Comparison of ENCODE assay signal across 1 cellular context in the genomic region with DNA sequence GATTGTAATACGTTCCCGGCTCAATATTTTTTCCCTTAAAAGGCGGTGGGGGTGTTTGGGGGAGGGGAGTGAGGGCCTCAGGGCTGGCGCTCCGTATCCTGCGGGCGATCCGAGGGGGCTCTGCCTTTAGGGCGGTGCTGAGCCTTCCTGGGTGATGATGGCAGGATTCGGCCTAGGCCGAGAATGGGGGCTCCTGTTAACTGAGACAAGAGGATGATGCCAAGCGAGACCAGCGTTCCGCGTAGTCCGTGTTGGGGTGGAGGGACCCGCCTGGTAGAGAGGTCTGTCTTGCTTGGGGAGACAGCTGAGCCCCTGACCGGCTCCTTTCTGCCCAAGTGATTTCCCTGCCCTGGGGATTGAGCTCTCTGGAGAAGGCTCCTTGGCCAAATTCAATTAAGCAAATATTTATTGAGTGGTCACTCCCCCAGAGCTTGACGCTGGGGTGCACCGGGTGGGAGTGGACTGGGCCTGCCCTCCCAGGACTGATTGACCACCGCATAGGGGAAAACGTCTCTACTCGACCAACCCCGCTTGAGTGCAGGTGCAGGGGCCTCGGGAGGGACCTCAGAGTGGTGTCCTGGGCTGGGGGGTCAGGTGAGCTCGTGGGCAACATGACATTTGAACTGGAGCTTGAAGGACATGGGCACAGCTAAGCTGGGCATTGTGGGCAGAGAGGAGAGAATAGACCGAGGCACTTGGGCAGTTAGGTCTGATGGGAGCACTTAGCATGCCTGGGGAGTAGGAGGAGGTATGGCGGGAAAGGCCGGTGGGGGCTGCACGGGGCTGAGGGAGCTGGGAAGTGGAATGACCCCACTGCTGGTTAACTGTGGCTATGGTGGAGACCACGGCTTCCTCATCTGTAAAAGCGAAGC.
A peak's percentile ranks its signal among the peaks of the same experiment; 100 is the strongest.
TF ChIP-seq lines count a peak whose summit lies in the region.

No MANE protein-coding gene starts in this region.

TF ChIP-seq in K562, 482 proteins besides CTCF, POLR2A, EP300 and RAD21 (continued from another document and continues in another):
- TF ChIP-seq, protein P1, sequence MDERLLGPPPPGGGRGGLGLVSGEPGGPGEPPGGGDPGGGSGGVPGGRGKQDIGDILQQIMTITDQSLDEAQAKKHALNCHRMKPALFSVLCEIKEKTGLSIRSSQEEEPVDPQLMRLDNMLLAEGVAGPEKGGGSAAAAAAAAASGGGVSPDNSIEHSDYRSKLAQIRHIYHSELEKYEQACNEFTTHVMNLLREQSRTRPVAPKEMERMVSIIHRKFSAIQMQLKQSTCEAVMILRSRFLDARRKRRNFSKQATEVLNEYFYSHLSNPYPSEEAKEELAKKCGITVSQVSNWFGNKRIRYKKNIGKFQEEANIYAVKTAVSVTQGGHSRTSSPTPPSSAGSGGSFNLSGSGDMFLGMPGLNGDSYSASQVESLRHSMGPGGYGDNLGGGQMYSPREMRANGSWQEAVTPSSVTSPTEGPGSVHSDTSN (CRISPR knock-in tag; IDR thresholded peaks at IDR 0.05; ENCODE audit: low read depth): 0 out of 2 replicates have a peak, but pooled peaks have one; percentile 4
- TF ChIP-seq, protein P1 (tag; conservative IDR thresholded peaks at IDR 0.05; ENCODE audit: low read depth): no peak
- TF ChIP-seq JUNB (CRISPR knock-in tag; conservative IDR thresholded peaks at IDR 0.05) (no peak), STAG1 (CRISPR knock-in tag; IDR thresholded peaks at IDR 0.05; ENCODE audit: borderline replicate concordance) (no peak), MYNN (IDR thresholded peaks at IDR 0.05) (no peak), MYNN (CRISPR knock-in tag; IDR thresholded peaks at IDR 0.05) (no peak), NR1H2 (CRISPR knock-in tag; IDR thresholded peaks at IDR 0.05) (no peak), HSF4 (CRISPR knock-in tag; IDR thresholded peaks at IDR 0.05; ENCODE audit: borderline replicate concordance) (no peak), SMAD2 (IDR thresholded peaks at IDR 0.05; ENCODE audit: low read depth, low read length) (no peak; the same call in 1 of the 2 replicates), ZNF551 (CRISPR knock-in tag; IDR thresholded peaks at IDR 0.05) (no peak), SIX5 (IDR thresholded peaks at IDR 0.05; ENCODE audit: borderline replicate concordance in 1 of 2, insufficient read depth in 1 of 2, low read depth in 1 of 2, low read length in 2 of 2) (peak in 1 of 2 experiments; percentile 38; a peak in 1 of 4 replicates), ZNF354B (CRISPR knock-in tag; IDR thresholded peaks at IDR 0.05) (no peak), ZNF444 (CRISPR knock-in tag; IDR thresholded peaks at IDR 0.05) (no peak), HDAC8 (tag; IDR thresholded peaks at IDR 0.05) (no peak), GABPB2 (CRISPR knock-in tag; conservative IDR thresholded peaks at IDR 0.05) (no peak)
- TF ChIP-seq, protein P2, sequence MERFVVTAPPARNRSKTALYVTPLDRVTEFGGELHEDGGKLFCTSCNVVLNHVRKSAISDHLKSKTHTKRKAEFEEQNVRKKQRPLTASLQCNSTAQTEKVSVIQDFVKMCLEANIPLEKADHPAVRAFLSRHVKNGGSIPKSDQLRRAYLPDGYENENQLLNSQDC (CRISPR knock-in tag; IDR thresholded peaks at IDR 0.05): no peak
- TF ChIP-seq, protein P3, sequence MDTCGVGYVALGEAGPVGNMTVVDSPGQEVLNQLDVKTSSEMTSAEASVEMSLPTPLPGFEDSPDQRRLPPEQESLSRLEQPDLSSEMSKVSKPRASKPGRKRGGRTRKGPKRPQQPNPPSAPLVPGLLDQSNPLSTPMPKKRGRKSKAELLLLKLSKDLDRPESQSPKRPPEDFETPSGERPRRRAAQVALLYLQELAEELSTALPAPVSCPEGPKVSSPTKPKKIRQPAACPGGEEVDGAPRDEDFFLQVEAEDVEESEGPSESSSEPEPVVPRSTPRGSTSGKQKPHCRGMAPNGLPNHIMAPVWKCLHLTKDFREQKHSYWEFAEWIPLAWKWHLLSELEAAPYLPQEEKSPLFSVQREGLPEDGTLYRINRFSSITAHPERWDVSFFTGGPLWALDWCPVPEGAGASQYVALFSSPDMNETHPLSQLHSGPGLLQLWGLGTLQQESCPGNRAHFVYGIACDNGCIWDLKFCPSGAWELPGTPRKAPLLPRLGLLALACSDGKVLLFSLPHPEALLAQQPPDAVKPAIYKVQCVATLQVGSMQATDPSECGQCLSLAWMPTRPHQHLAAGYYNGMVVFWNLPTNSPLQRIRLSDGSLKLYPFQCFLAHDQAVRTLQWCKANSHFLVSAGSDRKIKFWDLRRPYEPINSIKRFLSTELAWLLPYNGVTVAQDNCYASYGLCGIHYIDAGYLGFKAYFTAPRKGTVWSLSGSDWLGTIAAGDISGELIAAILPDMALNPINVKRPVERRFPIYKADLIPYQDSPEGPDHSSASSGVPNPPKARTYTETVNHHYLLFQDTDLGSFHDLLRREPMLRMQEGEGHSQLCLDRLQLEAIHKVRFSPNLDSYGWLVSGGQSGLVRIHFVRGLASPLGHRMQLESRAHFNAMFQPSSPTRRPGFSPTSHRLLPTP (IDR thresholded peaks at IDR 0.05; ENCODE audit: borderline replicate concordance, extremely low read depth, insufficient read length): no peak
- TF ChIP-seq, protein P4, sequence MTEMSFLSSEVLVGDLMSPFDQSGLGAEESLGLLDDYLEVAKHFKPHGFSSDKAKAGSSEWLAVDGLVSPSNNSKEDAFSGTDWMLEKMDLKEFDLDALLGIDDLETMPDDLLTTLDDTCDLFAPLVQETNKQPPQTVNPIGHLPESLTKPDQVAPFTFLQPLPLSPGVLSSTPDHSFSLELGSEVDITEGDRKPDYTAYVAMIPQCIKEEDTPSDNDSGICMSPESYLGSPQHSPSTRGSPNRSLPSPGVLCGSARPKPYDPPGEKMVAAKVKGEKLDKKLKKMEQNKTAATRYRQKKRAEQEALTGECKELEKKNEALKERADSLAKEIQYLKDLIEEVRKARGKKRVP (CRISPR knock-in tag; IDR thresholded peaks at IDR 0.05): no peak
- TF ChIP-seq, protein P5, sequence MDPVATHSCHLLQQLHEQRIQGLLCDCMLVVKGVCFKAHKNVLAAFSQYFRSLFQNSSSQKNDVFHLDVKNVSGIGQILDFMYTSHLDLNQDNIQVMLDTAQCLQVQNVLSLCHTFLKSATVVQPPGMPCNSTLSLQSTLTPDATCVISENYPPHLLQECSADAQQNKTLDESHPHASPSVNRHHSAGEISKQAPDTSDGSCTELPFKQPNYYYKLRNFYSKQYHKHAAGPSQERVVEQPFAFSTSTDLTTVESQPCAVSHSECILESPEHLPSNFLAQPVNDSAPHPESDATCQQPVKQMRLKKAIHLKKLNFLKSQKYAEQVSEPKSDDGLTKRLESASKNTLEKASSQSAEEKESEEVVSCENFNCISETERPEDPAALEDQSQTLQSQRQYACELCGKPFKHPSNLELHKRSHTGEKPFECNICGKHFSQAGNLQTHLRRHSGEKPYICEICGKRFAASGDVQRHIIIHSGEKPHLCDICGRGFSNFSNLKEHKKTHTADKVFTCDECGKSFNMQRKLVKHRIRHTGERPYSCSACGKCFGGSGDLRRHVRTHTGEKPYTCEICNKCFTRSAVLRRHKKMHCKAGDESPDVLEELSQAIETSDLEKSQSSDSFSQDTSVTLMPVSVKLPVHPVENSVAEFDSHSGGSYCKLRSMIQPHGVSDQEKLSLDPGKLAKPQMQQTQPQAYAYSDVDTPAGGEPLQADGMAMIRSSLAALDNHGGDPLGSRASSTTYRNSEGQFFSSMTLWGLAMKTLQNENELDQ (CRISPR knock-in tag; IDR thresholded peaks at IDR 0.05; ENCODE audit: borderline replicate concordance): no peak
- TF ChIP-seq, protein P6, sequence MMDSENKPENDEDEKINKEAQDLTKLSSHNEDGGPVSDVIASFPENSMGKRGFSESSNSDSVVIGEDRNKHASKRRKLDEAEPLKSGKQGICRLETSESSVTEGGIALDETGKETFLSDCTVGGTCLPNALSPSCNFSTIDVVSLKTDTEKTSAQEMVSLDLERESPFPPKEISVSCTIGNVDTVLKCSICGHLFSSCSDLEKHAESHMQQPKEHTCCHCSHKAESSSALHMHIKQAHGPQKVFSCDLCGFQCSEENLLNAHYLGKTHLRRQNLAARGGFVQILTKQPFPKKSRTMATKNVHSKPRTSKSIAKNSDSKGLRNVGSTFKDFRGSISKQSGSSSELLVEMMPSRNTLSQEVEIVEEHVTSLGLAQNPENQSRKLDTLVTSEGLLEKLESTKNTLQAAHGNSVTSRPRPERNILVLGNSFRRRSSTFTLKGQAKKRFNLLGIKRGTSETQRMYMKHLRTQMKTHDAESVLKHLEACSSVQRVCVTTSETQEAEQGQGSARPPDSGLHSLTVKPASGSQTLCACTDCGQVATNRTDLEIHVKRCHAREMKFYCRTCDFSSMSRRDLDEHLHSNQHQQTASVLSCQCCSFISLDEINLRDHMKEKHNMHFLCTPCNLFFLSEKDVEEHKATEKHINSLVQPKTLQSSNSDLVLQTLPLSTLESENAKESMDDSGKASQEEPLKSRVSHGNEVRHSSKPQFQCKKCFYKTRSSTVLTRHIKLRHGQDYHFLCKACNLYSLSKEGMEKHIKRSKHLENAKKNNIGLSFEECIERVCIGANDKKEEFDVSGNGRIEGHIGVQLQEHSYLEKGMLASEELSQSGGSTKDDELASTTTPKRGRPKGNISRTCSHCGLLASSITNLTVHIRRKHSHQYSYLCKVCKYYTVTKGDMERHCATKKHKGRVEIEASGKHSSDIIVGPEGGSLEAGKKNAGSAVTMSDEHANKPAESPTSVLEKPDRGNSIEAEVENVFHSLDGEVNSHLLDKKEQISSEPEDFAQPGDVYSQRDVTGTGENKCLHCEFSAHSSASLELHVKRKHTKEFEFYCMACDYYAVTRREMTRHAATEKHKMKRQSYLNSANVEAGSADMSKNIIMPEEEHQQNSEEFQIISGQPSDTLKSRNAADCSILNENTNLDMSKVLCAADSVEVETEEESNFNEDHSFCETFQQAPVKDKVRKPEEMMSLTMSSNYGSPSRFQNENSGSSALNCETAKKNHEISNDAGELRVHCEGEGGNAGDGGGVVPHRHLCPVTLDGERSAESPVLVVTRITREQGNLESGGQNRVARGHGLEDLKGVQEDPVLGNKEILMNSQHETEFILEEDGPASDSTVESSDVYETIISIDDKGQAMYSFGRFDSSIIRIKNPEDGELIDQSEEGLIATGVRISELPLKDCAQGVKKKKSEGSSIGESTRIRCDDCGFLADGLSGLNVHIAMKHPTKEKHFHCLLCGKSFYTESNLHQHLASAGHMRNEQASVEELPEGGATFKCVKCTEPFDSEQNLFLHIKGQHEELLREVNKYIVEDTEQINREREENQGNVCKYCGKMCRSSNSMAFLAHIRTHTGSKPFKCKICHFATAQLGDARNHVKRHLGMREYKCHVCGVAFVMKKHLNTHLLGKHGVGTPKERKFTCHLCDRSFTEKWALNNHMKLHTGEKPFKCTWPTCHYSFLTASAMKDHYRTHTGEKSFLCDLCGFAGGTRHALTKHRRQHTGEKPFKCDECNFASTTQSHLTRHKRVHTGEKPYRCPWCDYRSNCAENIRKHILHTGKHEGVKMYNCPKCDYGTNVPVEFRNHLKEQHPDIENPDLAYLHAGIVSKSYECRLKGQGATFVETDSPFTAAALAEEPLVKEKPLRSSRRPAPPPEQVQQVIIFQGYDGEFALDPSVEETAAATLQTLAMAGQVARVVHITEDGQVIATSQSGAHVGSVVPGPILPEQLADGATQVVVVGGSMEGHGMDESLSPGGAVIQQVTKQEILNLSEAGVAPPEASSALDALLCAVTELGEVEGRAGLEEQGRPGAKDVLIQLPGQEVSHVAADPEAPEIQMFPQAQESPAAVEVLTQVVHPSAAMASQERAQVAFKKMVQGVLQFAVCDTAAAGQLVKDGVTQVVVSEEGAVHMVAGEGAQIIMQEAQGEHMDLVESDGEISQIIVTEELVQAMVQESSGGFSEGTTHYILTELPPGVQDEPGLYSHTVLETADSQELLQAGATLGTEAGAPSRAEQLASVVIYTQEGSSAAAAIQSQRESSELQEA (IDR thresholded peaks at IDR 0.05; ENCODE audit: low read depth): no peak
